ENCODE assay signal across 26 cellular contexts in genomic region chr4:103097112-103097511, GRCh38.
"Had no signal": no experiment of that assay in that cellular context is flagged by ENCODE, and none has a peak within 500 bp of the region (broad histone marks: within the 10 kb centered on the region; RNA-seq: fewer than 3 reads in every experiment).

No MANE protein-coding gene starts in this region.

- H3K27ac ChIP-seq: RWPE1 had no signal

- H3K27me3 Mint-ChIP-seq: activated CD4-positive, alpha-beta memory T cell treated with anti-CD3 and anti-CD28 coated beads for 36 hours; activated CD4-positive, alpha-beta T cell treated with anti-CD3 and anti-CD28 coated beads, Interleukin-2, amount 10 ng/mL, durations not matched to agents 7 days and 5 days; activated naive CD8-positive, alpha-beta T cell treated with anti-CD3 and anti-CD28 coated beads, Interleukin-2, amount 50 U/mL, for 24 hours; brain had no signal

- H3K9me3 ChIP-seq: Peyer's patch, SJCRH30 had no signal

- H3K27ac Mint-ChIP-seq: activated CD4-positive, alpha-beta memory T cell treated with anti-CD3 and anti-CD28 coated beads for 36 hours; activated CD4-positive, alpha-beta T cell treated with anti-CD3 and anti-CD28 coated beads, Interleukin-2, amount 10 ng/mL, durations not matched to agents 7 days and 5 days; activated naive CD8-positive, alpha-beta T cell treated with anti-CD3 and anti-CD28 coated beads, Interleukin-2, amount 50 U/mL, for 24 hours; T-helper 1 cell treated with Interleukin-12 subunit alpha and Interleukin-12 subunit beta and Interleukin-4 antibody, amounts not matched to agents 30 μg/mL and 1 μg/mL, for 36 hours; WTC11 had no signal

- H3K27me3 ChIP-seq: Peyer's patch, SJCRH30 had no signal

- H3K4me3 ChIP-seq: Peyer's patch, SJCRH30 had no signal

- H3K4me3 Mint-ChIP-seq: activated CD4-positive, alpha-beta memory T cell treated with anti-CD3 and anti-CD28 coated beads for 36 hours; activated CD4-positive, alpha-beta T cell treated with anti-CD3 and anti-CD28 coated beads, Interleukin-2, amount 10 ng/mL, durations not matched to agents 7 days and 5 days; activated naive CD8-positive, alpha-beta T cell treated with anti-CD3 and anti-CD28 coated beads, Interleukin-2, amount 50 U/mL, for 24 hours; T-helper 1 cell treated with Interleukin-12 subunit alpha and Interleukin-12 subunit beta and Interleukin-4 antibody, amounts not matched to agents 30 μg/mL and 1 μg/mL, for 36 hours had no signal

- H3K36me3 ChIP-seq: Peyer's patch had no signal

- FAIRE-seq: astrocyte had no signal

- H3K36me3 Mint-ChIP-seq: activated CD4-positive, alpha-beta memory T cell treated with anti-CD3 and anti-CD28 coated beads for 36 hours; WTC11 had no signal

- ATAC-seq: activated naive CD4-positive, alpha-beta T cell treated with anti-CD3 and anti-CD28 coated beads, Interleukin-2, amount 50 U/mL, for 72 hours; activated naive CD8-positive, alpha-beta T cell treated with anti-CD3 and anti-CD28 coated beads, Interleukin-2, amount 50 U/mL, for 24 hours; activated T-cell treated with anti-CD3 and anti-CD28 coated beads, Interleukin-2, amount 50 U/mL, for 4 hours; SK-N-SH treated with all-trans-retinoic acid at 6 μM for 48 hours; WTC11 had no signal

- H3K9me3 Mint-ChIP-seq: activated CD4-positive, alpha-beta memory T cell treated with anti-CD3 and anti-CD28 coated beads for 36 hours; activated CD4-positive, alpha-beta T cell treated with anti-CD3 and anti-CD28 coated beads, Interleukin-2, amount 10 ng/mL, durations not matched to agents 7 days and 5 days; activated naive CD4-positive, alpha-beta T cell treated with anti-CD3 and anti-CD28 coated beads, Interleukin-2, amount 50 U/mL, for 72 hours; activated naive CD8-positive, alpha-beta T cell treated with anti-CD3 and anti-CD28 coated beads, Interleukin-2, amount 50 U/mL, for 24 hours; activated T-cell treated with anti-CD3 and anti-CD28 coated beads, Interleukin-2, amount 50 U/mL, for 4 hours; brain; T-helper 1 cell treated with Interleukin-12 subunit alpha and Interleukin-12 subunit beta and Interleukin-4 antibody, amounts not matched to agents 30 μg/mL and 1 μg/mL, for 36 hours; WTC11 had no signal

- DNase-seq: activated CD4-positive, alpha-beta memory T cell treated with anti-CD3 and anti-CD28 coated beads for 36 hours; activated CD4-positive, alpha-beta T cell treated with anti-CD3 and anti-CD28 coated beads, Interleukin-2, amount 10 ng/mL, durations not matched to agents 7 days and 5 days; activated CD4-positive, CD25-positive, alpha-beta regulatory T cell treated with anti-CD3 and anti-CD28 coated beads, Interleukin-2, amount 50 U/mL, for 72 hours; activated CD8-positive, alpha-beta memory T cell treated with anti-CD3 and anti-CD28 coated beads for 24 hours; activated effector memory CD4-positive, alpha-beta T cell treated with anti-CD3 and anti-CD28 coated beads, Interleukin-2, amount 50 U/mL, for 16 hours; activated naive CD4-positive, alpha-beta T cell treated with Interleukin-2 at 50 U/mL for 16 hours; activated naive CD8-positive, alpha-beta T cell treated with anti-CD3 and anti-CD28 coated beads, Interleukin-2, amount 50 U/mL, for 24 hours; activated T-cell treated with anti-CD3 and anti-CD28 coated beads, Interleukin-2, amount 50 U/mL, for 4 hours; amniotic stem cell; KG1; NCI-H1048; NCI-H146; NCI-H187 treated with DMSO at 0.1 percent for 48 hours; NCI-H2081 treated with DMSO at 0.1 percent for 48 hours; NCI-H446; NCI-H524; Peyer's patch; Right ventricle myocardium superior; SJCRH30 had no signal
